In the genomic region with DNA sequence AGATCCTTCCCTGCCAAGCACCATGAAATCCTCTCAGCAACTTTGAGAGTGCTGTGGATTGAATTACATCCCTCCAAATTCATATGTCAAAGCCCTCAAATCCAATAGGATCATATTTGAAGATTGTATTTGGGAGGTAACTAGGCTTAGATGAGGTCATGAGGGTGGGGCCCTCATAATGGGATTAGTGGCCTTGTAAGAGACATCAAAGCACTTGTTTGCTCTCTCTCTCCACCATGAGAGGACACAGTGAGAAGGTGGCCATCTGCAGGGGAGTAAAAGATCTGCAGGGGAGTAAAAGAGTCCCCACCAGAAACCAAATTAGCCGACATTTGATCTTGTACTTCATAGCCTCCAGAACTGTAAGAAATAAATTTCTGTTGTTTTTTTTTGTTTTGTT, we compare ENCODE assay signal across 27 cellular contexts.
DNase-seq lines count a peak whose midpoint lies in the region; ATAC-seq, FAIRE-seq and TF ChIP-seq lines count a peak whose summit lies in the region.
"Had no signal": no experiment of that assay in that cellular context is flagged by ENCODE, and none has a peak within 500 bp of the region (broad histone marks: within the 10 kb centered on the region; RNA-seq: fewer than 3 reads in every experiment).

No MANE protein-coding gene starts in this region.

- H3K36me3 ChIP-seq in H1 (ENCODE audit: control insufficient read depth in 2 of 4, insufficient read depth in 4 of 4, low read length in 3 of 4) (no peaks in the 10 kb centered on the region), tibial nerve (no peaks in the 10 kb centered on the region)
- H3K36me3 ChIP-seq: BLaER1 treated with 17β-estradiol and CSF1 and Interleukin-3, amounts not matched to agents 10 nM and 100 nM; gastroesophageal sphincter; right atrium auricular region had no signal

- H4K5ac ChIP-seq in H9 (ENCODE audit: insufficient read length, low read depth, low read length) (no peak overlapping the region), H1 (ENCODE audit: insufficient read length, low read depth, low read length) (no peak overlapping the region)

- H3K4ac ChIP-seq in H9 (ENCODE audit: low read depth, low read length) (no peak overlapping the region), H1 (replicated peaks; ENCODE audit: insufficient read length, low read depth, low read length) (no peak overlapping the region)

- H2BK12ac ChIP-seq in H9 (ENCODE audit: insufficient read length, low read depth, low read length): no peak overlapping the region
- no peak overlapping the region for H2BK12ac ChIP-seq in H1 (ENCODE audit: low read depth, low read length)

- no peak overlapping the region for H3K4me3 ChIP-seq in H1 (ENCODE audit: extremely low read depth in 1 of 4, insufficient read depth in 2 of 4, low read depth in 3 of 4, low read length in 4 of 4)
- no peak overlapping the region for H3K4me3 ChIP-seq in tibial nerve
- H3K4me3 ChIP-seq: BLaER1 treated with 17β-estradiol and CSF1 and Interleukin-3, amounts not matched to agents 10 nM and 100 nM; gastroesophageal sphincter; right atrium auricular region had no signal

- no peak overlapping the region for H2AK5ac ChIP-seq in H9 (ENCODE audit: insufficient read length, low read length)
- no peak overlapping the region for H2AK5ac ChIP-seq in H1 (ENCODE audit: low read depth, low read length)

- no peak overlapping the region for H3K4me3 Mint-ChIP-seq in Calu3 (ENCODE audit: low read depth, unreplicated experiment)
- no peak overlapping the region for H3K4me3 Mint-ChIP-seq in H9
- H3K4me3 Mint-ChIP-seq: activated naive CD8-positive, alpha-beta T cell treated with anti-CD3 and anti-CD28 coated beads, Interleukin-2, amount 10 ng/mL, durations not matched to agents 7 days and 5 days; T-helper 17 cell; type B pancreatic cell had no signal

- no peak overlapping the region for H3K4me2 ChIP-seq in H9 (ENCODE audit: insufficient read depth, insufficient read length, low read length)
- no peak overlapping the region for H3K4me2 ChIP-seq in H1 (ENCODE audit: insufficient read depth in 1 of 2, low read depth in 2 of 2, low read length in 2 of 2)
- H3K4me2 ChIP-seq: SK-N-SH had no signal

- H4K20me1 ChIP-seq in H9 (ENCODE audit: control insufficient read depth, insufficient read depth, insufficient read length) (no peaks in the 10 kb centered on the region), H1 (replicated peaks in 1 of 2; ENCODE audit: control insufficient read depth in 1 of 2, insufficient read depth in 2 of 2, low read length in 2 of 2) (no peaks in the 10 kb centered on the region)
- H4K20me1 ChIP-seq: BLaER1 treated with 17β-estradiol and CSF1 and Interleukin-3, amounts not matched to agents 10 nM and 100 nM had no signal

- H2AFZ ChIP-seq in H9 (ENCODE audit: low read length) (no peak overlapping the region), H1 (ENCODE audit: low read length) (no peak overlapping the region)
- H2AFZ ChIP-seq: parathyroid adenoma had no signal

- H3K14ac ChIP-seq in H9 (ENCODE audit: insufficient read depth, low read length) (no peak overlapping the region), H1 (ENCODE audit: insufficient read length) (no peak overlapping the region)

- H3K9me3 Mint-ChIP-seq in Calu3 (ENCODE audit: low read depth, unreplicated experiment) (peaks cover 9% of the 10 kb centered on the region), H9 (peaks cover 6 to 7% of the 10 kb centered on the region in 2 experiments; a peak in 4 of 5 replicates)
- H3K9me3 Mint-ChIP-seq: activated naive CD8-positive, alpha-beta T cell treated with anti-CD3 and anti-CD28 coated beads, Interleukin-2, amount 10 ng/mL, durations not matched to agents 7 days and 5 days had no signal

- TF ChIP-seq EP300 in H1 (IDR thresholded peaks at IDR 0.05; ENCODE audit: borderline replicate concordance in 1 of 2, low read depth in 2 of 2, low read length in 2 of 2) (no peak), tibial nerve (IDR thresholded peaks at IDR 0.05) (no peak)

- H3K79me2 ChIP-seq in H9 (ENCODE audit: insufficient read depth, low read length): no peaks in the 10 kb centered on the region
- H3K79me2 ChIP-seq in H1 (ENCODE audit: control insufficient read depth in 1 of 2, insufficient read depth in 2 of 2, low read length in 2 of 2): no peaks in the 10 kb centered on the region
- H3K79me2 ChIP-seq: parathyroid adenoma had no signal

- WGBS in H9 (ENCODE audit: extremely low coverage, insufficient read length, low lambda C conversion rate): no CpG with 5 or more reads among the region's 1 CpG
- WGBS in H1 (ENCODE audit: extremely low coverage in 1 of 2, insufficient coverage in 1 of 2, insufficient read length in 1 of 2, insufficient replicate concordance in 2 of 2, low coverage in 1 of 2, low lambda C conversion rate in 2 of 2, missing lambda C conversion rate in 1 of 2), 2 experiments: 100% methylated on average over 1 of the region's 1 CpG; no CpG with 5 or more reads in 1 of the 2 experiments
- WGBS in tibial nerve, 2 donors: 97 to 98% methylated on average over 1 of the region's 1 CpG

- intact Hi-C loops in Calu3 (cut with micrococcal nuclease; ENCODE audit: unreplicated experiment): no loop called here

- H3K4me1 Mint-ChIP-seq in Calu3 (ENCODE audit: low read depth, unreplicated experiment) (no peaks in the 10 kb centered on the region), H9 (no peaks in the 10 kb centered on the region)
- H3K4me1 Mint-ChIP-seq: activated naive CD8-positive, alpha-beta T cell treated with anti-CD3 and anti-CD28 coated beads, Interleukin-2, amount 10 ng/mL, durations not matched to agents 7 days and 5 days; T-helper 17 cell had no signal

- H3K36me3 Mint-ChIP-seq in Calu3 (ENCODE audit: insufficient read depth, unreplicated experiment) (no peaks in the 10 kb centered on the region), H9 (ENCODE audit: insufficient read depth in 1 of 3, low read depth in 3 of 3) (peaks cover 0 to 11% (median 1%) of the 10 kb centered on the region in 3 experiments; a peak in 2 of 7 replicates)
- H3K36me3 Mint-ChIP-seq: activated naive CD8-positive, alpha-beta T cell treated with anti-CD3 and anti-CD28 coated beads, Interleukin-2, amount 10 ng/mL, durations not matched to agents 7 days and 5 days had no signal

- no peak for ATAC-seq in GM21423 (IDR thresholded peaks at IDR 0.05; ENCODE audit: unreplicated experiment)
- ATAC-seq: gastroesophageal sphincter, T-helper 17 cell had no signal

- H3K27me3 ChIP-seq in H9 (ENCODE audit: insufficient read depth, low read length) (no peaks in the 10 kb centered on the region), H1 (replicated peaks in 1 of 4; ENCODE audit: control insufficient read depth in 3 of 4, extremely low read depth in 1 of 4, insufficient read depth in 3 of 4, low read length in 3 of 4) (no peaks in the 10 kb centered on the region), tibial nerve (no peaks in the 10 kb centered on the region)
- H3K27me3 ChIP-seq: BLaER1 treated with 17β-estradiol and CSF1 and Interleukin-3, amounts not matched to agents 10 nM and 100 nM; right atrium auricular region had no signal

- H3K27ac ChIP-seq in H9 (ENCODE audit: insufficient read length, low read depth, low read length): no peak overlapping the region
- no peak overlapping the region for H3K27ac ChIP-seq in H1 (ENCODE audit: low read depth, low read length)
- no peak overlapping the region for H3K27ac ChIP-seq in tibial nerve
- H3K27ac ChIP-seq: BLaER1 treated with 17β-estradiol and CSF1 and Interleukin-3, amounts not matched to agents 10 nM and 100 nM; gastroesophageal sphincter; parathyroid adenoma; right atrium auricular region; RWPE1 had no signal

- no peak overlapping the region for H2BK120ac ChIP-seq in H9 (ENCODE audit: low read depth, low read length, poor library complexity, severe bottlenecking)
- H2BK120ac ChIP-seq in H1 (replicated peaks; ENCODE audit: low read depth, low read length): no peak overlapping the region

- no peak overlapping the region for H4K8ac ChIP-seq in H9 (replicated peaks; ENCODE audit: insufficient read length, low read depth, low read length)
- no peak overlapping the region for H4K8ac ChIP-seq in H1 (ENCODE audit: extremely low read depth, insufficient read depth, low read length)

- H4K91ac ChIP-seq in H9 (ENCODE audit: insufficient read length, low read depth, low read length) (no peak overlapping the region), H1 (replicated peaks; ENCODE audit: insufficient read length, low read length) (no peak overlapping the region)

- H3K79me1 ChIP-seq in H9 (ENCODE audit: insufficient read depth, low read depth, low read length, poor library complexity, severe bottlenecking) (no peaks in the 10 kb centered on the region), H1 (ENCODE audit: low read depth, low read length) (no peaks in the 10 kb centered on the region)

- TF ChIP-seq POLR2A in H1 (IDR thresholded peaks at IDR 0.05; ENCODE audit: control extremely low read depth in 1 of 2, low read depth in 2 of 2, low read length in 2 of 2) (no peak), GM12892 (IDR thresholded peaks at IDR 0.05; ENCODE audit: low read depth, low read length) (no peak), tibial nerve (IDR thresholded peaks at IDR 0.05) (no peak)

- H3K56ac ChIP-seq in H9 (ENCODE audit: insufficient read length, low read depth, low read length) (no peak overlapping the region), H1 (replicated peaks; ENCODE audit: insufficient read length, low read depth, low read length) (no peak overlapping the region)

- no peaks in the 10 kb centered on the region for H3K27me3 Mint-ChIP-seq in Calu3 (ENCODE audit: unreplicated experiment)
- no peaks in the 10 kb centered on the region; the same call in 1 of the 2 replicates for H3K27me3 Mint-ChIP-seq in H9 (ENCODE audit: low read depth)
- H3K27me3 Mint-ChIP-seq: activated naive CD8-positive, alpha-beta T cell treated with anti-CD3 and anti-CD28 coated beads, Interleukin-2, amount 10 ng/mL, durations not matched to agents 7 days and 5 days; T-helper 17 cell; type B pancreatic cell had no signal

- H3K18ac ChIP-seq in H9 (ENCODE audit: insufficient read length, low read depth, low read length) (no peak overlapping the region), H1 (ENCODE audit: extremely low read depth, low read length) (no peak overlapping the region)

- no peak overlapping the region for H3K23ac ChIP-seq in H9 (ENCODE audit: insufficient read length, low read depth, low read length)
- H3K23ac ChIP-seq in H1 (ENCODE audit: insufficient read length): no peak overlapping the region

- H3K27ac Mint-ChIP-seq in Calu3 (ENCODE audit: unreplicated experiment): peak overlapping the region; percentile 34
- H3K27ac Mint-ChIP-seq in H9: no peak overlapping the region
- H3K27ac Mint-ChIP-seq: activated naive CD8-positive, alpha-beta T cell treated with anti-CD3 and anti-CD28 coated beads, Interleukin-2, amount 10 ng/mL, durations not matched to agents 7 days and 5 days; T-helper 17 cell; type B pancreatic cell had no signal

- DNase-seq in Calu3 (no peak), H9 (no peak), NCI-H82 treated with DMSO at 0.1 percent for 48 hours (lab: John Stamatoyannopoulos, UW; ENCODE audit: unreplicated experiment) (peak; percentile 35), H1 (ENCODE audit: low read depth in 1 of 2, low spot score in 2 of 2) (no peak), GM12892 (ENCODE audit: insufficient read length) (no peak), A172 (ENCODE audit: low spot score) (no peak), tibial nerve (ENCODE audit: low spot score in 2 of 2) (no peak)
- DNase-seq: activated CD4-positive, alpha-beta T cell treated with anti-CD3 and anti-CD28 coated beads for 4 hours; activated naive CD8-positive, alpha-beta T cell treated with anti-CD3 and anti-CD28 coated beads, Interleukin-2, amount 10 ng/mL, durations not matched to agents 7 days and 5 days; activated T-cell treated with anti-CD3 and anti-CD28 coated beads for 4 hours; COR-L47; H7; hippocampal formation; KG1; NCI-H1694; NCI-H510A; SK-N-SH; stimulated activated CD4-positive, alpha-beta T cell treated with anti-CD3 and anti-CD28 coated beads, Interleukin-2, amount 100 ng/mL, for 48 hours; T-helper 17 cell had no signal

- POLR2A ChIA-PET in H1 (lab: Charles Lee; ENCODE audit: partially characterized antibody): no interaction called here

- H2BK20ac ChIP-seq in H9 (ENCODE audit: low read depth, low read length, poor library complexity, severe bottlenecking) (no peak overlapping the region), H1 (ENCODE audit: low read length) (no peak overlapping the region)

- H3T11ph ChIP-seq in H9 (ENCODE audit: low read length): no peak overlapping the region

- H2BK15ac ChIP-seq in H9 (ENCODE audit: low read depth, low read length): no peak overlapping the region
- no peak overlapping the region for H2BK15ac ChIP-seq in H1 (ENCODE audit: low read length)

- H3K4me1 ChIP-seq in H9 (ENCODE audit: insufficient read depth, low read length) (no peaks in the 10 kb centered on the region), H1 (replicated peaks in 1 of 4; ENCODE audit: control insufficient read depth in 3 of 4, insufficient read depth in 4 of 4, low read length in 3 of 4) (no peaks in the 10 kb centered on the region), tibial nerve (no peaks in the 10 kb centered on the region)
- H3K4me1 ChIP-seq: gastroesophageal sphincter, parathyroid adenoma, right atrium auricular region had no signal

- TF ChIP-seq CTCF in Calu3 (IDR thresholded peaks at IDR 0.05; ENCODE audit: unreplicated experiment) (no peak), H9 (conservative IDR thresholded peaks at IDR 0.05) (peak; percentile 34; the same call in 2 of the 3 replicates), H1 (IDR thresholded peaks at IDR 0.05; ENCODE audit: control extremely low read depth in 1 of 3, insufficient read depth in 1 of 3, low read depth in 1 of 3, low read length in 3 of 3) (0 out of 4 replicates have a peak, but pooled peaks of 1 of the 3 experiments have one; percentile 14), tibial nerve (IDR thresholded peaks at IDR 0.05) (no peak)

- H3K9me3 ChIP-seq in H9 (ENCODE audit: control insufficient read depth, low read depth, low read length) (no peaks in the 10 kb centered on the region), H1 (ENCODE audit: insufficient read depth in 2 of 2, low read depth in 1 of 2, low read length in 1 of 2) (no peaks in the 10 kb centered on the region), tibial nerve (peaks cover 0 to 15% (median 3%) of the 10 kb centered on the region in 4 donors)
- H3K9me3 ChIP-seq: SK-N-SH had no signal

- FAIRE-seq in H1 (lab: Jason Lieb, UNC) (no peak), GM12892 (lab: Jason Lieb, UNC) (no peak)
- FAIRE-seq: astrocyte had no signal

- no peak overlapping the region for H2BK5ac ChIP-seq in H9 (ENCODE audit: insufficient read length, low read length)
- no peak overlapping the region for H2BK5ac ChIP-seq in H1 (ENCODE audit: low read depth, low read length)

- H3K23me2 ChIP-seq in H9 (ENCODE audit: insufficient read length, low read depth, low read length, poor library complexity, severe bottlenecking): no peaks in the 10 kb centered on the region
- H3K23me2 ChIP-seq in H1 (ENCODE audit: low read depth, low read length): no peaks in the 10 kb centered on the region

- H3K9ac ChIP-seq in H9 (ENCODE audit: extremely low read depth, insufficient read length, low read length): no peak overlapping the region
- H3K9ac ChIP-seq in H1 (replicated peaks in 1 of 4; ENCODE audit: extremely low read depth in 1 of 4, low read depth in 3 of 4, low read length in 3 of 4): no peak overlapping the region
- H3K9ac ChIP-seq: BLaER1 treated with 17β-estradiol and CSF1 and Interleukin-3, amounts not matched to agents 10 nM and 100 nM; parathyroid adenoma; SK-N-SH had no signal

- no TSS peak for BruUV-seq in Calu3 (replicated peaks; lab: Mats Ljungman, UMichigan)

- peak; percentile 21 to 35; a peak in 3 of 4 replicates for TF ChIP-seq RAD21 in H1 (IDR thresholded peaks at IDR 0.05 in 1 of 2, conservative IDR thresholded peaks at IDR 0.05 in 1 of 2; ENCODE audit: low read depth in 2 of 2, low read length in 2 of 2)

- CTCF ChIA-PET in Calu3 (lab: Charles Lee): no interaction called here
- CTCF ChIA-PET in H1 (lab: Charles Lee; ENCODE audit: partially characterized antibody): interaction anchor here (0.6 to 0.8 kb wide), 2 partner anchors 172 to 317 kb away, joined by 3 read pairs; no protein-coding TSS in a partner anchor
